ENCODE assay signal across 21 cellular contexts in the genomic region with DNA sequence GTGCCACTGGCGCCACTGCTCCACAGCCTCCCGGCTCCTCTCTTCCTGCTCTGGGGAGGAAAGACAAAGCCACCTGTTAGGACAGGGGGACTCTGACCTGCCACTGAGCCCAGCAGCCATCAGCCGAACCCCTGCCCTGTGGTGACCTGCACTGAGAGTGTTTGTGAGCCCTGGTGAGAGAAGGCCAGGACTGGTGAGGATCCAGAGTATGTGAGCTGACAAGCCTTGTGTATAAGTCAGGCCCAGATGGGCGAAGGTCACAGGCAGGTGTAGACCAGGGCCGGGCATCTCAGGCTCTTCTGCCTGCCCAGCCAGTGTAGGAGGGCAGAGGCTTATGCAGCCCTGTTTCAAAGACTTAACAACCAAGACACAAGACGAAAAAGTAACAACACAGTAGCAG. TPM values are rescaled to one million over a fixed set of nuclear protein-coding genes. Genes with fewer than 3 reads are reported as not detected.
DNase-seq lines count a peak whose midpoint lies in the region; ATAC-seq and TF ChIP-seq lines count a peak whose summit lies in the region.
"Had no signal": no experiment of that assay in that cellular context is flagged by ENCODE, and none has a peak within 500 bp of the region (broad histone marks: within the 10 kb centered on the region; RNA-seq: fewer than 3 reads in every experiment).

No MANE protein-coding gene starts in this region.

- no peak for TF ChIP-seq EP300 in sigmoid colon (IDR thresholded peaks at IDR 0.05)

- no peak overlapping the region for H3K4me2 ChIP-seq in Karpas-422 (ENCODE audit: low read depth, low read length, poor library complexity, severe bottlenecking)

- 86% methylated on average over 6 of the region's 6 CpGs for WGBS in sigmoid colon, 2 donors

- TF ChIP-seq POLR2A in sigmoid colon (IDR thresholded peaks at IDR 0.05) = no peak

- no peak overlapping the region for H3K9ac ChIP-seq in Karpas-422 (ENCODE audit: low read length)

- H3K36me3 ChIP-seq in Karpas-422 (ENCODE audit: insufficient read depth, low read length) = no peaks in the 10 kb centered on the region
- no peaks in the 10 kb centered on the region for H3K36me3 ChIP-seq in sigmoid colon
- H3K36me3 ChIP-seq in upper lobe of right lung = no peaks in the 10 kb centered on the region
- H3K36me3 ChIP-seq: BE2C, HAP-1 had no signal

- H3K9me2 ChIP-seq in Karpas-422 (replicated peaks; ENCODE audit: insufficient read depth, low read length) = no peaks in the 10 kb centered on the region

- no peaks in the 10 kb centered on the region for H3K27me3 ChIP-seq in Karpas-422 (ENCODE audit: low read length)
- no peaks in the 10 kb centered on the region for H3K27me3 ChIP-seq in sigmoid colon
- H3K27me3 ChIP-seq in upper lobe of right lung = no peaks in the 10 kb centered on the region
- H3K27me3 ChIP-seq: BE2C had no signal

- intact Hi-C loops in left colon (cut with DNase I, micrococcal nuclease) = no loop called here
- intact Hi-C loops in sigmoid colon (cut with DNase I) = no loop called here
- intact Hi-C loops in upper lobe of right lung (cut with DNase I) = no loop called here

- H3K4me3 ChIP-seq in Karpas-422 (ENCODE audit: low read length) (no peak overlapping the region), sigmoid colon (no peak overlapping the region), upper lobe of right lung (no peak overlapping the region)
- H3K4me3 ChIP-seq: GM12878, HAP-1 had no signal

- H2AFZ ChIP-seq in Karpas-422 (ENCODE audit: low read length) = no peak overlapping the region

- H3K79me2 ChIP-seq in Karpas-422 (ENCODE audit: low read length) = no peaks in the 10 kb centered on the region

- no peaks in the 10 kb centered on the region for H3K9me3 ChIP-seq in Karpas-422 (ENCODE audit: low read length)
- H3K9me3 ChIP-seq in sigmoid colon = no peaks in the 10 kb centered on the region
- H3K9me3 ChIP-seq in upper lobe of right lung = no peaks in the 10 kb centered on the region
- H3K9me3 ChIP-seq: BE2C, HAP-1 had no signal

- TF ChIP-seq CTCF in sigmoid colon (IDR thresholded peaks at IDR 0.05) (no peak), upper lobe of right lung (IDR thresholded peaks at IDR 0.05) (no peak)

- no peak overlapping the region for H3K27ac ChIP-seq in Karpas-422 (ENCODE audit: low read length)
- no peak overlapping the region for H3K27ac ChIP-seq in sigmoid colon
- H3K27ac ChIP-seq in upper lobe of right lung = no peak overlapping the region

- H3K4me1 ChIP-seq in Karpas-422 (ENCODE audit: low read length) = 0 out of 2 replicates have a peak, but pooled peaks cover 5% of the 10 kb centered on the region
- no peaks in the 10 kb centered on the region for H3K4me1 ChIP-seq in sigmoid colon
- H3K4me1 ChIP-seq in upper lobe of right lung = no peaks in the 10 kb centered on the region
- H3K4me1 ChIP-seq: BE2C, HAP-1 had no signal

- peak; percentile 21 for DNase-seq in Karpas-422
- DNase-seq in left colon = no peak
- peak; percentile 54 for DNase-seq in sigmoid colon
- peak; percentile 40 for DNase-seq in upper lobe of right lung
- no peak for DNase-seq in NCI-H2196 treated with DMSO at 0.1 percent for 48 hours (lab: John Stamatoyannopoulos, UW; ENCODE audit: unreplicated experiment)
- DNase-seq in RPMI8226 = no peak
- DNase-seq in activated CD8-positive, alpha-beta memory T cell treated with anti-CD3 and anti-CD28 coated beads for 24 hours = no peak
- DNase-seq: BE2C; C1 segment of cervical spinal cord; CD4-positive, CD25-positive, alpha-beta regulatory T cell; CD8-positive, alpha-beta memory T cell; COR-L47; DMS 273 treated with DMSO at 0.1 percent for 48 hours; DMS53; DND-41; EL had no signal

- ATAC-seq in left colon = peak; percentile 53
- ATAC-seq in upper lobe of right lung = peak; percentile 29
- ATAC-seq: GM12878 had no signal

- no peaks in the 10 kb centered on the region for H4K20me1 ChIP-seq in Karpas-422 (ENCODE audit: insufficient read depth, low read depth, low read length)

RNA-seq across cellular contexts. Expression of gene UCMA, which starts 12.0 kb away (rescaled TPM):
- 0.63 TPM in 1 of 2 replicates, not detected in the other for total RNA-seq in Karpas-422 (2014; rRNA removed; shearing (Covaris generic); ENCODE audit: low replicate concordance)
- total RNA-seq in left colon (not detected), sigmoid colon (not detected), upper lobe of right lung (not detected)
- polyA plus RNA-seq in sigmoid colon = not detected
- total RNA-seq: A172; CD4-positive, CD25-positive, alpha-beta regulatory T cell; CD8-positive, alpha-beta memory T cell; G401; GM12878; H4 had no signal
- polyA plus RNA-seq: CD4-positive, CD25-positive, alpha-beta regulatory T cell; CD8-positive, alpha-beta memory T cell had no signal

Comparison
In these comparisons a context has a peak if more than half of its experiments do, and no peak if none do; other contexts are left out.
1. DNase-seq: peak in Karpas-422 (single experiment), sigmoid colon (single experiment) and upper lobe of right lung (single experiment); none in left colon (0 of 2), NCI-H2196 treated with DMSO at 0.1 percent for 48 hours (single experiment), RPMI8226 (single experiment) and activated CD8-positive, alpha-beta memory T cell treated with anti-CD3 and anti-CD28 coated beads for 24 hours (single experiment).